ENCODE assay signal across 23 cellular contexts in genomic region chr7:140375323-140375722, GRCh38. TPM values are rescaled to one million over a fixed set of nuclear protein-coding genes. Genes with fewer than 3 reads are reported as not detected.
DNase-seq lines count a peak whose midpoint lies in the region; ATAC-seq and TF ChIP-seq lines count a peak whose summit lies in the region.
"Had no signal": no experiment of that assay in that cellular context is flagged by ENCODE, and none has a peak within 500 bp of the region (broad histone marks: within the 10 kb centered on the region; RNA-seq: fewer than 3 reads in every experiment).

No MANE protein-coding gene starts in this region.

- H3K4me3 Mint-ChIP-seq in natural killer cell treated with Interleukin-12 subunit alpha and Interleukin-12 subunit beta and Interleukin-15 and Interleukin-18, amount 100 ng/mL, for 72 hours, result peak overlapping the region; percentile 72
- H3K4me3 Mint-ChIP-seq in natural killer cell (no peak overlapping the region), T-cell (peak overlapping the region in 2 of 3 donors; percentile 78 to 86)
- H3K4me3 Mint-ChIP-seq in activated naive CD8-positive, alpha-beta T cell treated with anti-CD3 and anti-CD28 coated beads, Interleukin-2, amount 10 ng/mL, durations not matched to agents 7 days and 5 days, result peak overlapping the region; percentile 74
- H3K4me3 Mint-ChIP-seq: neural progenitor cell had no signal

- intact Hi-C loops in natural killer cell (cut with micrococcal nuclease), result no loop called here

- no peak overlapping the region for H3K4me3 ChIP-seq in foreskin fibroblast (ENCODE audit: low read depth in 1 of 2, low read length in 2 of 2)
- H3K4me3 ChIP-seq: body of pancreas, lung, mucosa of descending colon, neural progenitor cell had no signal

- POLR2A ChIA-PET in T-cell (lab: Charles Lee), result interaction anchor here (0.6 to 0.7 kb wide), 2 partner anchors 62 to 114 kb away, joined by 3 to 4 read pairs; no protein-coding TSS in a partner anchor
- POLR2A ChIA-PET in activated naive CD8-positive, alpha-beta T cell treated with anti-CD3 and anti-CD28 coated beads, Interleukin-2, amount 10 ng/mL, durations not matched to agents 7 days and 5 days (lab: Charles Lee), result interaction anchor here (1.0 to 3.3 kb wide), 6 partner anchors 10 to 103 kb away, joined by 3 to 11 read pairs (median 4); partner anchors contain the start of gene RAB19

- no peak for DNase-seq in natural killer cell treated with Interleukin-12 subunit alpha and Interleukin-12 subunit beta and Interleukin-15 and Interleukin-18, amount 100 ng/mL, for 72 hours (ENCODE audit: low spot score)
- no peak for DNase-seq in natural killer cell
- no peak for DNase-seq in T-cell
- DNase-seq in activated naive CD8-positive, alpha-beta T cell treated with anti-CD3 and anti-CD28 coated beads, Interleukin-2, amount 10 ng/mL, durations not matched to agents 7 days and 5 days, result no peak
- no peak for DNase-seq in C1 segment of cervical spinal cord (lab: John Stamatoyannopoulos, UW)
- no peak for DNase-seq in foreskin fibroblast
- DNase-seq: body of pancreas; Caco-2; DMS79 treated with DMSO at 0.1 percent for 48 hours; head of caudate nucleus; mucosa of descending colon; NCI-H1105 treated with DMSO at 0.1 percent for 48 hours; NCI-H2081; NCI-H446; right cardiac atrium; spleen; stimulated activated CD4-positive, alpha-beta T cell treated with anti-CD3 and anti-CD28 coated beads, Interleukin-2, amount 100 ng/mL, for 48 hours had no signal

- no peaks in the 10 kb centered on the region for H3K27me3 Mint-ChIP-seq in natural killer cell treated with Interleukin-12 subunit alpha and Interleukin-12 subunit beta and Interleukin-15 and Interleukin-18, amount 100 ng/mL, for 72 hours
- H3K27me3 Mint-ChIP-seq in natural killer cell (ENCODE audit: low read depth in 2 of 2) (no peaks in the 10 kb centered on the region), T-cell (no peaks in the 10 kb centered on the region)
- no peaks in the 10 kb centered on the region for H3K27me3 Mint-ChIP-seq in activated naive CD8-positive, alpha-beta T cell treated with anti-CD3 and anti-CD28 coated beads, Interleukin-2, amount 10 ng/mL, durations not matched to agents 7 days and 5 days

- CTCF ChIA-PET in T-cell (lab: Charles Lee), result interaction anchor here in 1 of 2 donors (0.9 kb wide), 1 partner anchor 305 kb away, joined by 4 read pairs; no protein-coding TSS in a partner anchor

- H3K4me1 Mint-ChIP-seq in natural killer cell treated with Interleukin-12 subunit alpha and Interleukin-12 subunit beta and Interleukin-15 and Interleukin-18, amount 100 ng/mL, for 72 hours (ENCODE audit: low read depth in 2 of 2), result peaks cover 7 to 9% of the 10 kb centered on the region in 2 donors
- H3K4me1 Mint-ChIP-seq in natural killer cell (peaks cover 7 to 8% of the 10 kb centered on the region in 2 donors), T-cell (peaks cover 15 to 30% (median 29%) of the 10 kb centered on the region in 3 donors)
- peaks cover 23% of the 10 kb centered on the region for H3K4me1 Mint-ChIP-seq in activated naive CD8-positive, alpha-beta T cell treated with anti-CD3 and anti-CD28 coated beads, Interleukin-2, amount 10 ng/mL, durations not matched to agents 7 days and 5 days
- H3K4me1 Mint-ChIP-seq: neural progenitor cell had no signal

- H3K36me3 Mint-ChIP-seq in natural killer cell treated with Interleukin-12 subunit alpha and Interleukin-12 subunit beta and Interleukin-15 and Interleukin-18, amount 100 ng/mL, for 72 hours, result no peaks in the 10 kb centered on the region
- H3K36me3 Mint-ChIP-seq in natural killer cell, result no peaks in the 10 kb centered on the region
- H3K36me3 Mint-ChIP-seq in T-cell, result peaks cover 19% of the 10 kb centered on the region
- H3K36me3 Mint-ChIP-seq in activated naive CD8-positive, alpha-beta T cell treated with anti-CD3 and anti-CD28 coated beads, Interleukin-2, amount 10 ng/mL, durations not matched to agents 7 days and 5 days, result peaks cover 20% of the 10 kb centered on the region

- H3K9me3 Mint-ChIP-seq in natural killer cell treated with Interleukin-12 subunit alpha and Interleukin-12 subunit beta and Interleukin-15 and Interleukin-18, amount 100 ng/mL, for 72 hours, result no peaks in the 10 kb centered on the region
- H3K9me3 Mint-ChIP-seq in natural killer cell (no peaks in the 10 kb centered on the region), T-cell (no peaks in the 10 kb centered on the region)
- no peaks in the 10 kb centered on the region for H3K9me3 Mint-ChIP-seq in activated naive CD8-positive, alpha-beta T cell treated with anti-CD3 and anti-CD28 coated beads, Interleukin-2, amount 10 ng/mL, durations not matched to agents 7 days and 5 days
- H3K9me3 Mint-ChIP-seq: neural progenitor cell had no signal

- peak overlapping the region; percentile 67 to 76 for H3K27ac Mint-ChIP-seq in natural killer cell treated with Interleukin-12 subunit alpha and Interleukin-12 subunit beta and Interleukin-15 and Interleukin-18, amount 100 ng/mL, for 72 hours
- H3K27ac Mint-ChIP-seq in natural killer cell, result no peak overlapping the region
- peak overlapping the region; percentile 92 to 96 for H3K27ac Mint-ChIP-seq in T-cell
- H3K27ac Mint-ChIP-seq in activated naive CD8-positive, alpha-beta T cell treated with anti-CD3 and anti-CD28 coated beads, Interleukin-2, amount 10 ng/mL, durations not matched to agents 7 days and 5 days, result peak overlapping the region; percentile 87
- H3K27ac Mint-ChIP-seq: neural progenitor cell had no signal

- no peak for TF ChIP-seq CTCF in natural killer cell (IDR thresholded peaks at IDR 0.05)
- TF ChIP-seq CTCF in foreskin fibroblast (IDR thresholded peaks at IDR 0.05; ENCODE audit: low read depth, low read length), result no peak

- ATAC-seq in natural killer cell treated with Interleukin-12 subunit alpha and Interleukin-12 subunit beta and Interleukin-15 and Interleukin-18, amount 100 ng/mL, for 72 hours, result no peak
- ATAC-seq in natural killer cell (no peak), T-cell (replicated peaks in 1 of 4) (no peak), GM21447 (IDR thresholded peaks at IDR 0.05; ENCODE audit: unreplicated experiment) (no peak)
- ATAC-seq in activated naive CD8-positive, alpha-beta T cell treated with anti-CD3 and anti-CD28 coated beads, Interleukin-2, amount 10 ng/mL, durations not matched to agents 7 days and 5 days (ENCODE audit: low read depth), result no peak
- ATAC-seq: body of pancreas, mucosa of descending colon, right cardiac atrium had no signal

RNA-seq across cellular contexts. Expression of gene SLC37A3, which starts 23.0 kb away (rescaled TPM):
- total RNA-seq in natural killer cell treated with Interleukin-12 subunit alpha and Interleukin-12 subunit beta and Interleukin-15 and Interleukin-18, amount 100 ng/mL, for 72 hours, result 10 to 100 TPM; 26.3 to 51.5 TPM
- total RNA-seq in natural killer cell (10 to 100 TPM; 19.1 to 26.4 (median 24.5) TPM), T-cell (10 to 100 TPM; 23.2 to 50.5 (median 38.1) TPM)
- 10 to 100 TPM; 33.6 to 37.7 TPM for total RNA-seq in activated naive CD8-positive, alpha-beta T cell treated with anti-CD3 and anti-CD28 coated beads, Interleukin-2, amount 10 ng/mL, durations not matched to agents 7 days and 5 days

RNA-seq across cellular contexts. Expression of gene RAB19, which starts 28.5 kb away (rescaled TPM):
- 1 to 10 TPM; 1.9 to 2.4 TPM for total RNA-seq in natural killer cell treated with Interleukin-12 subunit alpha and Interleukin-12 subunit beta and Interleukin-15 and Interleukin-18, amount 100 ng/mL, for 72 hours
- total RNA-seq in natural killer cell (1 to 10 TPM; 1.9 to 3.3 (median 2.8) TPM), T-cell (1 to 10 TPM; 4.3 to 8.9 (median 5.6) TPM)
- total RNA-seq in activated naive CD8-positive, alpha-beta T cell treated with anti-CD3 and anti-CD28 coated beads, Interleukin-2, amount 10 ng/mL, durations not matched to agents 7 days and 5 days, result 1 to 10 TPM; 8.1 to 9.1 TPM
- total RNA-seq: cerebellum, MCF 10A, OCI-LY7, right cardiac atrium had no signal

Comparison
In these comparisons a context has a peak if more than half of its experiments do, and no peak if none do; other contexts are left out.
1. H3K27ac Mint-ChIP-seq: peak in natural killer cell treated with Interleukin-12 subunit alpha and Interleukin-12 subunit beta and Interleukin-15 and Interleukin-18, amount 100 ng/mL, for 72 hours (2 of 2), T-cell (2 of 2) and activated naive CD8-positive, alpha-beta T cell treated with anti-CD3 and anti-CD28 coated beads, Interleukin-2, amount 10 ng/mL, durations not matched to agents 7 days and 5 days (single experiment); none in natural killer cell (0 of 2).